Comparison of ENCODE assay signal across 21 cellular contexts in the genomic region with DNA sequence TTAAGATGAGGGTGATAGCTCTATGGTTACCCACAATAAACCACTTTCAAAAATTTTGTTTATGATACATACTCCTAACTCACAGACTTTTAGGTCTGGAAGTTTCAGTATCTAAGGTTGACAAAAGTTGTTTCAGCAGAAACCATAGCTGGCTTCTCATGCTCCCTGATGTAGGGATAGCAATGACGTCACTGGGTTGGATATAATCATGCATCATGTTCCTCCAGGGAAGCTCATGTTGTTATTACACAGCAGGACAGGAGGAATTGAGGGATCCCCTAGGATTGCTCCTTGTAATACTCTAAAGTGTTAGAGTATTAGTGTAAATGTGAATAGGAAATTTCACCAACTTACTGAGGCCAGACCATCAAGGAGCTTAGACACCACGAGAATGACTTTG. TPM values are rescaled to one million over a fixed set of nuclear protein-coding genes. Genes with fewer than 3 reads are reported as not detected.
DNase-seq lines count a peak whose midpoint lies in the region; ATAC-seq and TF ChIP-seq lines count a peak whose summit lies in the region.
"Had no signal": no experiment of that assay in that cellular context is flagged by ENCODE, and none has a peak within 500 bp of the region (broad histone marks: within the 10 kb centered on the region; RNA-seq: fewer than 3 reads in every experiment).

No MANE protein-coding gene starts in this region.

- peak overlapping the region; percentile 36 for H3K27ac Mint-ChIP-seq in central memory CD8-positive, alpha-beta T cell (ENCODE audit: low read depth)

- 69% methylated on average over 2 of the region's 2 CpGs for whole genome bisulfite sequencing in urinary bladder

- no peaks in the 10 kb centered on the region for H3K9me3 Mint-ChIP-seq in central memory CD8-positive, alpha-beta T cell
- H3K9me3 Mint-ChIP-seq: IgD-negative memory B cell, naive B cell had no signal

- intact Hi-C loops in Right ventricle myocardium superior (cut with DNase I): no loop called here

- no peak for TF ChIP-seq CTCF in right atrium auricular region (IDR thresholded peaks at IDR 0.05)

- peaks cover 14% of the 10 kb centered on the region for H3K36me3 Mint-ChIP-seq in central memory CD8-positive, alpha-beta T cell (ENCODE audit: insufficient read depth)

- ATAC-seq in Right ventricle myocardium superior (ENCODE audit: poor library complexity): peak; percentile 63
- ATAC-seq in central memory CD8-positive, alpha-beta T cell (replicated peaks; ENCODE audit: extremely low read depth, poor library complexity, severe bottlenecking): no peak
- no peak for ATAC-seq in HG02840 (IDR thresholded peaks at IDR 0.05; ENCODE audit: low FRiP score, unreplicated experiment)
- ATAC-seq: A549, lower lobe of right lung had no signal

- H3K9ac ChIP-seq in mucosa of rectum (ENCODE audit: low read depth in 1 of 2, low read length in 2 of 2): no peak overlapping the region

- H3K4me1 ChIP-seq in right atrium auricular region: no peaks in the 10 kb centered on the region
- no peaks in the 10 kb centered on the region for H3K4me1 ChIP-seq in mucosa of rectum (ENCODE audit: control insufficient read depth in 2 of 2, insufficient read depth in 2 of 2, low read length in 2 of 2)
- no peaks in the 10 kb centered on the region for H3K4me1 ChIP-seq in urinary bladder (ENCODE audit: insufficient read depth)
- H3K4me1 ChIP-seq: A549, colonic mucosa, thyroid gland had no signal

- H3K27me3 Mint-ChIP-seq in central memory CD8-positive, alpha-beta T cell: no peaks in the 10 kb centered on the region

- H3K9me3 ChIP-seq in right atrium auricular region: no peaks in the 10 kb centered on the region
- no peaks in the 10 kb centered on the region for H3K9me3 ChIP-seq in mucosa of rectum (ENCODE audit: control insufficient read depth in 2 of 2, low read length in 2 of 2)
- H3K9me3 ChIP-seq: A549, colonic mucosa, lower lobe of right lung, thyroid gland had no signal

- no peak overlapping the region for H3K4me3 Mint-ChIP-seq in central memory CD8-positive, alpha-beta T cell
- H3K4me3 Mint-ChIP-seq: IgD-negative memory B cell, naive B cell had no signal

- H3K4me3 ChIP-seq in right atrium auricular region (no peak overlapping the region), mucosa of rectum (ENCODE audit: low read length in 2 of 2) (no peak overlapping the region), urinary bladder (ENCODE audit: low read depth, low read length) (no peak overlapping the region)
- H3K4me3 ChIP-seq: A549, colonic mucosa, lower lobe of right lung, thyroid gland had no signal

- DNase-seq in Right ventricle myocardium superior: no peak
- no peak for DNase-seq in right atrium auricular region (ENCODE audit: low spot score)
- DNase-seq in central memory CD8-positive, alpha-beta T cell (ENCODE audit: low spot score in 2 of 2): no peak
- DNase-seq in NCI-H128 (lab: John Stamatoyannopoulos, UW; ENCODE audit: unreplicated experiment): no peak
- no peak for DNase-seq in CD1c-positive myeloid dendritic cell (ENCODE audit: extremely low spot score)
- DNase-seq: activated CD4-positive, alpha-beta T cell treated with anti-CD3 and anti-CD28 coated beads, Interleukin-2, amount 50 U/mL, for 1 hour; activated gamma-delta T cell treated with Interleukin-2 at 50 U/mL for 16 hours; C1 segment of cervical spinal cord; colonic mucosa; lower lobe of right lung; naive B cell; NCI-H2029 treated with DMSO at 0.1 percent for 48 hours; NCI-H446; SW 1271; thyroid gland had no signal

- peaks cover 14% of the 10 kb centered on the region for H3K36me3 ChIP-seq in right atrium auricular region
- peaks cover 5 to 9% of the 10 kb centered on the region in 2 donors for H3K36me3 ChIP-seq in mucosa of rectum (ENCODE audit: control insufficient read depth in 2 of 2, insufficient read depth in 2 of 2, low read length in 2 of 2)
- H3K36me3 ChIP-seq in urinary bladder (ENCODE audit: insufficient read depth): no peaks in the 10 kb centered on the region
- H3K36me3 ChIP-seq: colonic mucosa, thyroid gland had no signal

- H3K27ac ChIP-seq in right atrium auricular region: peak overlapping the region in 1 of 2 donors; percentile 73
- H3K27ac ChIP-seq in mucosa of rectum (ENCODE audit: low read depth in 2 of 2, low read length in 2 of 2): peak overlapping the region; percentile 52 to 71
- peak overlapping the region; percentile 42 for H3K27ac ChIP-seq in urinary bladder (ENCODE audit: low read depth)
- H3K27ac ChIP-seq: A549, colonic mucosa, lower lobe of right lung, RWPE1, thyroid gland had no signal

- peaks cover 28% of the 10 kb centered on the region for H3K4me1 Mint-ChIP-seq in central memory CD8-positive, alpha-beta T cell
- H3K4me1 Mint-ChIP-seq: IgD-negative memory B cell, naive B cell had no signal

- H3K27me3 ChIP-seq in right atrium auricular region (no peaks in the 10 kb centered on the region), mucosa of rectum (ENCODE audit: control insufficient read depth in 2 of 2, insufficient read depth in 2 of 2, low read length in 2 of 2) (no peaks in the 10 kb centered on the region)
- H3K27me3 ChIP-seq: colonic mucosa, thyroid gland had no signal

RNA-seq across cellular contexts. Expression of gene APOL3, which starts 23.6 kb away (rescaled TPM):
- total RNA-seq in Right ventricle myocardium superior: 25.5 TPM
- total RNA-seq in right atrium auricular region: 10 to 100 TPM; 13.8 to 29.5 TPM
- total RNA-seq in urinary bladder: 25.4 TPM
- 42.6 TPM for polyA plus RNA-seq in urinary bladder
- polyA plus RNA-seq: A549 had no signal
